21 cellular contexts compared by ENCODE assay signal in the genomic region with DNA sequence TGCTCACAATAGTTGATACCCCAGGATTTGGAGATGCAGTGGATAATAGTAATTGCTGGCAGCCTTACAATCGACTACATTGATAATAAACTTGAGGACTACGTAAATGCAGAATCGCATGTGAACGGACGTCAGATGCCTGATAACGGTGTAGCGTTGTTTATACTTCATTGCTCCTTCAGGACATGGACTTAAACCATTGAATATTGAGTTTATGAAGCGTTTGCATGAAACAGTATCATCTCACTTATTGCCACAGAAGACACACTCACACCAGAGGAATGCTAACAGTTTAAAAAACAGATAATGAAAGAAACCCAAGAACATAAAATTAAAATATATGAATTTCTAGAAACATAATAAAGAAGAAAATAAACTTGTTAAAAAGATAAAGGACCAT.
"Had no signal": no experiment of that assay in that cellular context is flagged by ENCODE, and none has a peak within 500 bp of the region (broad histone marks: within the 10 kb centered on the region; RNA-seq: fewer than 3 reads in every experiment).

No MANE protein-coding gene starts in this region.

- H3K9ac ChIP-seq: neural progenitor cell had no signal

- H3K4me3 ChIP-seq: left lung, neural progenitor cell, sigmoid colon, thyroid gland had no signal

- H3K9me3 ChIP-seq: left lung, sigmoid colon, thyroid gland had no signal

- DNase-seq: activated CD4-positive, alpha-beta T cell treated with anti-CD3 and anti-CD28 coated beads for 36 hours; activated CD4-positive, alpha-beta T cell treated with anti-CD3 and anti-CD28 coated beads, Interleukin-2, amount 50 U/mL, for 4 hours; activated CD8-positive, alpha-beta memory T cell treated with anti-CD3 and anti-CD28 coated beads for 24 hours; activated CD8-positive, alpha-beta memory T cell treated with anti-CD3 and anti-CD28 coated beads, Interleukin-2, amount 50 U/mL, for 4 hours; activated naive CD4-positive, alpha-beta T cell treated with Interleukin-2 at 50 U/mL for 16 hours; activated naive CD8-positive, alpha-beta T cell treated with anti-CD3 and anti-CD28 coated beads, Interleukin-2, amount 10 ng/mL, durations not matched to agents 7 days and 5 days; activated T-cell treated with anti-CD3 and anti-CD28 coated beads, Interleukin-2, amount 50 U/mL, for 24 hours; amygdala; effector CD8-positive, alpha-beta T cell; foreskin keratinocyte; left lung; naive thymus-derived CD8-positive, alpha-beta T cell; posterior cingulate gyrus; sigmoid colon; stimulated activated CD4-positive, alpha-beta T cell treated with anti-CD3 and anti-CD28 coated beads, Interleukin-4, amount 100 ng/mL, for 4 hours; substantia nigra; T-helper 1 cell; T-helper 9 cell; thyroid gland had no signal

- H3K4me1 ChIP-seq: foreskin keratinocyte, left lung, neural progenitor cell, sigmoid colon had no signal

- H3K27ac ChIP-seq: foreskin keratinocyte, left lung, neural progenitor cell, sigmoid colon, thyroid gland had no signal

- H3K4me2 ChIP-seq: neural progenitor cell had no signal

- H3K36me3 ChIP-seq: left lung, neural progenitor cell, sigmoid colon, thyroid gland had no signal

- H2AFZ ChIP-seq: neural progenitor cell had no signal

- ATAC-seq: activated CD4-positive, alpha-beta T cell treated with anti-CD3 and anti-CD28 coated beads for 36 hours; foreskin keratinocyte; left lung; naive thymus-derived CD8-positive, alpha-beta T cell; WTC11 had no signal

- H3K27me3 ChIP-seq: left lung, neural progenitor cell, sigmoid colon, thyroid gland had no signal
